Comparison of ENCODE assay signal across 8 cellular contexts in genomic region chr17:82036634-82037112, GRCh38. TPM values are rescaled to one million over a fixed set of nuclear protein-coding genes. Genes with fewer than 3 reads are reported as not detected.
DNase-seq lines count a peak whose midpoint lies in the region; ATAC-seq and TF ChIP-seq lines count a peak whose summit lies in the region.

No MANE protein-coding gene starts in this region.

- no peak for ATAC-seq in activated B cell treated with CpG ODN at 0.5 μM for 24 hours (ENCODE audit: low read depth)
- ATAC-seq in stimulated activated effector memory CD8-positive, alpha-beta T cell treated with anti-CD3 and anti-CD28 coated beads, Interleukin-12 subunit alpha, Interleukin-12 subunit beta, amount 100 ng/mL, for 72 hours, result no peak
- ATAC-seq in HG03135 (IDR thresholded peaks at IDR 0.05; ENCODE audit: unreplicated experiment), result no peak
- no peak for ATAC-seq in GM18520 (IDR thresholded peaks at IDR 0.05; ENCODE audit: unreplicated experiment)
- no peak for ATAC-seq in GM19328 (IDR thresholded peaks at IDR 0.05; ENCODE audit: unreplicated experiment)

- H3K4me1 ChIP-seq in iPS DF 6.9 (ENCODE audit: control insufficient read depth, insufficient read depth, low read length), result peaks cover 5% of the 10 kb centered on the region; the same call in 1 of the 2 replicates

- peaks cover 27% of the 10 kb centered on the region for H3K4me1 Mint-ChIP-seq in activated B cell treated with CpG ODN at 0.5 μM for 24 hours
- peaks cover 16% of the 10 kb centered on the region for H3K4me1 Mint-ChIP-seq in stimulated activated effector memory CD8-positive, alpha-beta T cell treated with anti-CD3 and anti-CD28 coated beads, Interleukin-12 subunit alpha, Interleukin-12 subunit beta, amount 100 ng/mL, for 72 hours

- intact Hi-C loops in activated B cell treated with CpG ODN at 0.5 μM for 24 hours (cut with micrococcal nuclease), result loop anchor here (1.0 to 10.0 kb wide), 9 partner anchors 13 to 258 kb away; partner anchors contain the start of genes ASPSCR1, DUS1L, FASN and GPS1

- no peak for TF ChIP-seq CTCF in activated B cell treated with CpG ODN at 0.5 μM for 24 hours (IDR thresholded peaks at IDR 0.05)

- H3K36me3 ChIP-seq in H7 (replicated peaks; ENCODE audit: control insufficient read depth, insufficient read depth, low read length) (no peaks in the 10 kb centered on the region), iPS DF 6.9 (ENCODE audit: control insufficient read depth, insufficient read depth, low read length) (no peaks in the 10 kb centered on the region)

- POLR2A ChIA-PET in activated B cell treated with CpG ODN at 0.5 μM for 24 hours (lab: Charles Lee), result interaction anchor here (0.6 to 2.3 kb wide), 3 partner anchors 9 to 77 kb away, joined by 7 to 28 read pairs (median 7); partner anchors contain the start of gene FASN

- peaks cover 7% of the 10 kb centered on the region for H3K36me3 Mint-ChIP-seq in activated B cell treated with CpG ODN at 0.5 μM for 24 hours (ENCODE audit: low read depth)
- peaks cover 7% of the 10 kb centered on the region for H3K36me3 Mint-ChIP-seq in stimulated activated effector memory CD8-positive, alpha-beta T cell treated with anti-CD3 and anti-CD28 coated beads, Interleukin-12 subunit alpha, Interleukin-12 subunit beta, amount 100 ng/mL, for 72 hours

- no peaks in the 10 kb centered on the region for H3K9me3 ChIP-seq in iPS DF 6.9 (ENCODE audit: control insufficient read depth, insufficient read depth, low read length)

- no peaks in the 10 kb centered on the region for H3K9me3 Mint-ChIP-seq in activated B cell treated with CpG ODN at 0.5 μM for 24 hours
- no peaks in the 10 kb centered on the region for H3K9me3 Mint-ChIP-seq in stimulated activated effector memory CD8-positive, alpha-beta T cell treated with anti-CD3 and anti-CD28 coated beads, Interleukin-12 subunit alpha, Interleukin-12 subunit beta, amount 100 ng/mL, for 72 hours

- H3K27me3 Mint-ChIP-seq in activated B cell treated with CpG ODN at 0.5 μM for 24 hours, result no peaks in the 10 kb centered on the region

- WGBS in iPS DF 6.9 (ENCODE audit: insufficient coverage, insufficient read length), result no CpG with 5 or more reads among the region's 24 CpGs

- DNase-seq in H7 (peak; percentile 81), activated B cell treated with CpG ODN at 0.5 μM for 24 hours (no peak), iPS DF 6.9 (ENCODE audit: low read depth, low spot score) (no peak), NK-92 (lab: John Stamatoyannopoulos, UW; ENCODE audit: unreplicated experiment) (no peak)
- no peak for DNase-seq in stimulated activated effector memory CD8-positive, alpha-beta T cell treated with anti-CD3 and anti-CD28 coated beads, Interleukin-12 subunit alpha, Interleukin-12 subunit beta, amount 100 ng/mL, for 72 hours (ENCODE audit: low spot score in 2 of 2)

- peak overlapping the region; percentile 7 for H3K27ac Mint-ChIP-seq in activated B cell treated with CpG ODN at 0.5 μM for 24 hours
- no peak overlapping the region for H3K27ac Mint-ChIP-seq in stimulated activated effector memory CD8-positive, alpha-beta T cell treated with anti-CD3 and anti-CD28 coated beads, Interleukin-12 subunit alpha, Interleukin-12 subunit beta, amount 100 ng/mL, for 72 hours

- H3K4me3 Mint-ChIP-seq in activated B cell treated with CpG ODN at 0.5 μM for 24 hours, result peak overlapping the region; percentile 86
- H3K4me3 Mint-ChIP-seq in stimulated activated effector memory CD8-positive, alpha-beta T cell treated with anti-CD3 and anti-CD28 coated beads, Interleukin-12 subunit alpha, Interleukin-12 subunit beta, amount 100 ng/mL, for 72 hours, result peak overlapping the region; percentile 84

- H3K27ac ChIP-seq in iPS DF 6.9 (ENCODE audit: low read length), result no peak overlapping the region

- H3K4me3 ChIP-seq in H7 (ENCODE audit: insufficient read depth, low read depth, low read length), result peak overlapping the region; percentile 65
- H3K4me3 ChIP-seq in iPS DF 6.9 (ENCODE audit: low read length), result peak overlapping the region; percentile 52; the same call in 1 of the 2 replicates

- H3K27me3 ChIP-seq in H7 (ENCODE audit: control insufficient read depth, insufficient read depth, low read length) (no peaks in the 10 kb centered on the region; the same call in 1 of the 2 replicates), iPS DF 6.9 (ENCODE audit: control insufficient read depth, insufficient read depth, low read length) (no peaks in the 10 kb centered on the region)

- CTCF ChIA-PET in activated B cell treated with CpG ODN at 0.5 μM for 24 hours (lab: Charles Lee), result interaction anchor here (1.3 kb wide), 1 partner anchor 77 kb away, joined by 25 read pairs; no protein-coding TSS in a partner anchor

RNA-seq across cellular contexts. Expression of gene DCXR, which starts 0.8 kb away (rescaled TPM):
- 72.7 and 110 TPM in 2 replicates for total RNA-seq in H7 (2014; rRNA removed; shearing (Covaris generic))
- total RNA-seq in activated B cell treated with CpG ODN at 0.5 μM for 24 hours, result 84.3 and 85.2 TPM in 2 replicates

RNA-seq across cellular contexts. Expression of gene RAC3, which starts 5.2 kb away (rescaled TPM):
- total RNA-seq in H7 (2014; rRNA removed; shearing (Covaris generic)), result 155 and 175 TPM in 2 replicates
- 0.49 TPM in 1 of 2 replicates, not detected in the other for total RNA-seq in activated B cell treated with CpG ODN at 0.5 μM for 24 hours

RNA-seq across cellular contexts. Expression of gene LRRC45, which starts 13.6 kb away (rescaled TPM):
- total RNA-seq in H7 (2014; rRNA removed; shearing (Covaris generic)), result 45.2 and 46.5 TPM in 2 replicates
- total RNA-seq in activated B cell treated with CpG ODN at 0.5 μM for 24 hours, result 10.6 and 10.8 TPM in 2 replicates

RNA-seq across cellular contexts. Expression of gene CENPX, which starts 14.0 kb away (rescaled TPM):
- 171 and 247 TPM in 2 replicates for total RNA-seq in H7 (2014; rRNA removed; shearing (Covaris generic))
- total RNA-seq in activated B cell treated with CpG ODN at 0.5 μM for 24 hours, result 37.4 and 41.7 TPM in 2 replicates

RNA-seq across cellular contexts. Expression of gene RFNG, which starts 14.9 kb away (rescaled TPM):
- total RNA-seq in H7 (2014; rRNA removed; shearing (Covaris generic)), result 43.0 and 50.8 TPM in 2 replicates
- total RNA-seq in activated B cell treated with CpG ODN at 0.5 μM for 24 hours, result 17.7 and 18.7 TPM in 2 replicates

Comparison
In these comparisons a context has a peak if more than half of its experiments do, and no peak if none do; other contexts are left out.
1. RNA of gene RAC3, which starts 5.2 kb away (total RNA-seq): 155 to 175 TPM in H7; 0.49 TPM in activated B cell treated with CpG ODN at 0.5 μM for 24 hours; every median in the first group is over 100 times any median in the second.